Comparison of ENCODE assay signal across 8 cellular contexts in genomic region chr22:26502688-26503561, GRCh38. TPM values are rescaled to one million over a fixed set of nuclear protein-coding genes. Genes with fewer than 3 reads are reported as not detected.
A peak's percentile ranks its signal among the peaks of the same experiment; 100 is the strongest.
DNase-seq lines count a peak whose midpoint lies in the region; TF ChIP-seq lines count a peak whose summit lies in the region.

No MANE protein-coding gene starts in this region.

- intact Hi-C loops in sigmoid colon (cut with DNase I): no loop called here

- peaks cover 24% of the 10 kb centered on the region for H3K36me3 ChIP-seq in iPS DF 6.9 (ENCODE audit: control insufficient read depth, insufficient read depth, low read length)
- H3K36me3 ChIP-seq in sigmoid colon: peaks cover 45 to 99% (median 77%) of the 10 kb centered on the region in 4 donors

- no CpG with 5 or more reads among the region's 3 CpGs for WGBS in iPS DF 6.9 (ENCODE audit: insufficient coverage, insufficient read length)
- WGBS in sigmoid colon, 2 donors: 31 to 78% methylated on average over 3 of the region's 3 CpGs

- TF ChIP-seq EP300 in sigmoid colon (IDR thresholded peaks at IDR 0.05): no peak

- TF ChIP-seq POLR2A in sigmoid colon (IDR thresholded peaks at IDR 0.05): no peak

- H3K4me3 ChIP-seq in HL-60 (replicated peaks; ENCODE audit: insufficient read depth, low read length) (no peak overlapping the region), iPS DF 6.9 (ENCODE audit: low read length) (no peak overlapping the region), sigmoid colon (no peak overlapping the region)

- no peak overlapping the region for H3K27ac ChIP-seq in C4-2B
- peak overlapping the region; percentile 31; the same call in 1 of the 2 replicates for H3K27ac ChIP-seq in HL-60 (replicated peaks)
- no peak overlapping the region for H3K27ac ChIP-seq in iPS DF 6.9 (ENCODE audit: low read length)
- no peak overlapping the region for H3K27ac ChIP-seq in sigmoid colon

- peak in 1 of 2 experiments; percentile 88 for DNase-seq in HL-60 (ENCODE audit: low read depth in 1 of 2, low spot score in 1 of 2)
- peak; percentile 18 for DNase-seq in T follicular helper cell (ENCODE audit: low read depth)
- DNase-seq in amygdala (lab: John Stamatoyannopoulos, UW): peak in 37 of 56 donors; percentile 1 to 50 (median 16)
- DNase-seq in iPS DF 6.9 (ENCODE audit: low read depth, low spot score): peak; percentile 68
- DNase-seq in stimulated activated CD4-positive, alpha-beta T cell treated with anti-CD3 and anti-CD28 coated beads, Interleukin-4, amount 100 ng/mL, for 4 hours: peak; percentile 22 to 28
- no peak for DNase-seq in amniotic stem cell (lab: John Stamatoyannopoulos, UW)
- DNase-seq in sigmoid colon: no peak

- H3K9me3 ChIP-seq in iPS DF 6.9 (ENCODE audit: control insufficient read depth, insufficient read depth, low read length) (no peaks in the 10 kb centered on the region), sigmoid colon (no peaks in the 10 kb centered on the region)

- H3K4me1 ChIP-seq in iPS DF 6.9 (ENCODE audit: control insufficient read depth, insufficient read depth, low read length): 0 out of 2 replicates have a peak, but pooled peaks cover 2% of the 10 kb centered on the region
- no peaks in the 10 kb centered on the region for H3K4me1 ChIP-seq in sigmoid colon

- TF ChIP-seq CTCF in C4-2B (conservative IDR thresholded peaks at IDR 0.05): peak; percentile 58
- TF ChIP-seq CTCF in HL-60 (IDR thresholded peaks at IDR 0.05; ENCODE audit: insufficient read depth, low read length): peak; percentile 60
- no peak for TF ChIP-seq CTCF in sigmoid colon (IDR thresholded peaks at IDR 0.05)

- H3K27me3 ChIP-seq in HL-60 (ENCODE audit: insufficient read depth, poor library complexity, severe bottlenecking) (no peaks in the 10 kb centered on the region), iPS DF 6.9 (ENCODE audit: control insufficient read depth, insufficient read depth, low read length) (no peaks in the 10 kb centered on the region), sigmoid colon (no peaks in the 10 kb centered on the region)

RNA-seq across cellular contexts. Expression of gene TFIP11, which starts 9.3 kb away (rescaled TPM):
- 10 to 100 TPM; 14.0 to 19.1 (median 15.8) TPM for total RNA-seq in sigmoid colon
- polyA plus RNA-seq in sigmoid colon: 10 to 100 TPM in 2 of 3 donors, 1 to 10 TPM in 1; 8.4 to 18.2 (median 10.2) TPM

RNA-seq across cellular contexts. Expression of gene SRRD, which starts 19.2 kb away (rescaled TPM):
- 10 to 100 TPM in 3 of 4 donors, 1 to 10 TPM in 1; 10.0 to 17.4 (median 11.3) TPM for total RNA-seq in sigmoid colon
- 10 to 100 TPM in 1 of 3 donors, 1 to 10 TPM in 2; 4.4 to 10.0 (median 4.8) TPM for polyA plus RNA-seq in sigmoid colon

RNA-seq across cellular contexts. Expression of gene HPS4, which starts 19.3 kb away (rescaled TPM):
- 10 to 100 TPM; 16.0 to 48.7 (median 20.5) TPM for total RNA-seq in sigmoid colon
- 10 to 100 TPM in 1 of 3 donors, 1 to 10 TPM in 2; 4.8 to 19.0 (median 9.0) TPM for polyA plus RNA-seq in sigmoid colon

Comparison
In these comparisons a context has a peak if more than half of its experiments do, and no peak if none do; other contexts are left out.
1. CTCF ChIP-seq: peak in C4-2B (single experiment) and HL-60 (single experiment); none in sigmoid colon (0 of 4).
2. DNase-seq: peak in T follicular helper cell (single experiment), amygdala (37 of 56), iPS DF 6.9 (single experiment) and stimulated activated CD4-positive, alpha-beta T cell treated with anti-CD3 and anti-CD28 coated beads, Interleukin-4, amount 100 ng/mL, for 4 hours (2 of 2); none in amniotic stem cell (single experiment) and sigmoid colon (single experiment).